Comparison of ENCODE assay signal across 10 cellular contexts in genomic region chr9:136091582-136092352, GRCh38. TPM values are rescaled to one million over a fixed set of nuclear protein-coding genes. Genes with fewer than 3 reads are reported as not detected.
DNase-seq lines count a peak whose midpoint lies in the region; ATAC-seq and TF ChIP-seq lines count a peak whose summit lies in the region.
"Had no signal": no experiment of that assay in that cellular context is flagged by ENCODE, and none has a peak within 500 bp of the region (broad histone marks: within the 10 kb centered on the region; RNA-seq: fewer than 3 reads in every experiment).

No MANE protein-coding gene starts in this region.

- 78 to 81% methylated on average over 20 of the region's 20 CpGs for WGBS in body of pancreas, 2 donors
- 86 to 90% methylated on average over 20 of the region's 20 CpGs for WGBS in lung, 2 donors

- DNase-seq in activated naive CD4-positive, alpha-beta T cell treated with anti-CD3 and anti-CD28 coated beads, Interleukin-2, amount 10 ng/mL, durations not matched to agents 7 days and 5 days = no peak
- DNase-seq in body of pancreas = peak in 2 of 4 donors; percentile 56 to 58
- DNase-seq in lung (ENCODE audit: low spot score) = no peak
- DNase-seq in type B pancreatic cell (ENCODE audit: extremely low spot score, unreplicated experiment) = no peak
- DNase-seq in activated gamma-delta T cell (lab: John Stamatoyannopoulos, UW) = no peak
- no peak for DNase-seq in RPMI8226
- no peak for DNase-seq in GF-D8 (lab: John Stamatoyannopoulos, UW)
- DNase-seq: NCI-H82 had no signal

- peaks cover 75% of the 10 kb centered on the region for H3K4me1 ChIP-seq in body of pancreas
- H3K4me1 ChIP-seq in lung (ENCODE audit: control insufficient read depth in 2 of 2, insufficient read depth in 2 of 2, low read length in 2 of 2) = peaks cover 0 to 17% of the 10 kb centered on the region in 2 donors

- H3K4me3 ChIP-seq in body of pancreas (no peak overlapping the region), lung (no peak overlapping the region)

- no peak for TF ChIP-seq CTCF in body of pancreas (IDR thresholded peaks at IDR 0.05)
- no peak for TF ChIP-seq CTCF in lung (IDR thresholded peaks at IDR 0.05; ENCODE audit: control extremely low read depth, extremely low read depth)
- no peak for TF ChIP-seq CTCF in type B pancreatic cell (conservative IDR thresholded peaks at IDR 0.05)

- CTCF ChIA-PET in activated naive CD4-positive, alpha-beta T cell treated with anti-CD3 and anti-CD28 coated beads, Interleukin-2, amount 10 ng/mL, durations not matched to agents 7 days and 5 days (lab: Charles Lee) = interaction anchor here (5.3 kb wide), 1 partner anchor 31 kb away, joined by 48 read pairs; no protein-coding TSS in a partner anchor

- H3K27me3 Mint-ChIP-seq in activated naive CD4-positive, alpha-beta T cell treated with anti-CD3 and anti-CD28 coated beads, Interleukin-2, amount 50 U/mL, for 24 hours = no peaks in the 10 kb centered on the region
- H3K27me3 Mint-ChIP-seq in activated naive CD4-positive, alpha-beta T cell treated with anti-CD3 and anti-CD28 coated beads, Interleukin-2, amount 10 ng/mL, durations not matched to agents 7 days and 5 days = peaks cover 45% of the 10 kb centered on the region
- no peaks in the 10 kb centered on the region for H3K27me3 Mint-ChIP-seq in type B pancreatic cell

- TF ChIP-seq POLR2A in body of pancreas (IDR thresholded peaks at IDR 0.05) = peak in 1 of 3 donors; percentile 14

- ATAC-seq in body of pancreas = no peak
- no peak for ATAC-seq in lung (ENCODE audit: insufficient read depth, low FRiP score)

- H3K36me3 ChIP-seq in body of pancreas (replicated peaks in 1 of 2; ENCODE audit: insufficient read depth in 1 of 2, low read depth in 2 of 2) = no peaks in the 10 kb centered on the region
- H3K36me3 ChIP-seq in lung (ENCODE audit: control insufficient read depth in 2 of 2, insufficient read depth in 2 of 2, low read length in 2 of 2) = peaks cover 0 to 6% of the 10 kb centered on the region in 2 donors

- H3K27ac Mint-ChIP-seq in activated naive CD4-positive, alpha-beta T cell treated with anti-CD3 and anti-CD28 coated beads, Interleukin-2, amount 50 U/mL, for 24 hours = peak overlapping the region; percentile 76
- H3K27ac Mint-ChIP-seq in activated naive CD4-positive, alpha-beta T cell treated with anti-CD3 and anti-CD28 coated beads, Interleukin-2, amount 10 ng/mL, durations not matched to agents 7 days and 5 days = no peak overlapping the region
- peak overlapping the region; percentile 77 for H3K27ac Mint-ChIP-seq in type B pancreatic cell
- H3K27ac Mint-ChIP-seq: activated T-helper 1 cell treated with anti-CD3 and anti-CD28 coated beads, Interleukin-12 subunit alpha, Interleukin-12 subunit beta, Interleukin-2, Interleukin-4 antibody, amounts not matched to agents 30 ng/mL and 10 ng/mL and 1 ng/mL, durations not matched to agents 14 hours and 24 hours and 36 hours had no signal

- no peak overlapping the region for H3K4me3 Mint-ChIP-seq in activated naive CD4-positive, alpha-beta T cell treated with anti-CD3 and anti-CD28 coated beads, Interleukin-2, amount 50 U/mL, for 24 hours
- no peak overlapping the region for H3K4me3 Mint-ChIP-seq in activated naive CD4-positive, alpha-beta T cell treated with anti-CD3 and anti-CD28 coated beads, Interleukin-2, amount 10 ng/mL, durations not matched to agents 7 days and 5 days
- peak overlapping the region; percentile 78 for H3K4me3 Mint-ChIP-seq in type B pancreatic cell

- H3K9me3 Mint-ChIP-seq in activated naive CD4-positive, alpha-beta T cell treated with anti-CD3 and anti-CD28 coated beads, Interleukin-2, amount 50 U/mL, for 24 hours = no peaks in the 10 kb centered on the region
- no peaks in the 10 kb centered on the region for H3K9me3 Mint-ChIP-seq in activated naive CD4-positive, alpha-beta T cell treated with anti-CD3 and anti-CD28 coated beads, Interleukin-2, amount 10 ng/mL, durations not matched to agents 7 days and 5 days
- H3K9me3 Mint-ChIP-seq in type B pancreatic cell = no peaks in the 10 kb centered on the region
- H3K9me3 Mint-ChIP-seq: activated T-helper 1 cell treated with anti-CD3 and anti-CD28 coated beads, Interleukin-12 subunit alpha, Interleukin-12 subunit beta, Interleukin-2, Interleukin-4 antibody, amounts not matched to agents 30 ng/mL and 10 ng/mL and 1 ng/mL, durations not matched to agents 14 hours and 24 hours and 36 hours had no signal

- H3K27ac ChIP-seq in body of pancreas (peak overlapping the region; percentile 49 to 88 (median 53)), lung (ENCODE audit: low read depth in 1 of 2, low read length in 1 of 2) (peak overlapping the region; percentile 44 to 51)

- no peaks in the 10 kb centered on the region for H3K27me3 ChIP-seq in body of pancreas
- H3K27me3 ChIP-seq in lung (ENCODE audit: control insufficient read depth, insufficient read depth) = no peaks in the 10 kb centered on the region

- peaks cover 15% of the 10 kb centered on the region for H3K4me1 Mint-ChIP-seq in activated naive CD4-positive, alpha-beta T cell treated with anti-CD3 and anti-CD28 coated beads, Interleukin-2, amount 50 U/mL, for 24 hours
- H3K4me1 Mint-ChIP-seq in activated naive CD4-positive, alpha-beta T cell treated with anti-CD3 and anti-CD28 coated beads, Interleukin-2, amount 10 ng/mL, durations not matched to agents 7 days and 5 days = peaks cover 21% of the 10 kb centered on the region
- peaks cover 20% of the 10 kb centered on the region for H3K4me1 Mint-ChIP-seq in type B pancreatic cell (ENCODE audit: unreplicated experiment)

- intact Hi-C loops in body of pancreas (cut with DNase I) = loop anchor here (5.0 kb wide), 1 partner anchor 34 kb away; no protein-coding TSS in a partner anchor

- no peaks in the 10 kb centered on the region for H3K36me3 Mint-ChIP-seq in activated naive CD4-positive, alpha-beta T cell treated with anti-CD3 and anti-CD28 coated beads, Interleukin-2, amount 50 U/mL, for 24 hours
- no peaks in the 10 kb centered on the region for H3K36me3 Mint-ChIP-seq in activated naive CD4-positive, alpha-beta T cell treated with anti-CD3 and anti-CD28 coated beads, Interleukin-2, amount 10 ng/mL, durations not matched to agents 7 days and 5 days
- no peaks in the 10 kb centered on the region for H3K36me3 Mint-ChIP-seq in type B pancreatic cell

- no peaks in the 10 kb centered on the region for H3K9me3 ChIP-seq in body of pancreas
- no peaks in the 10 kb centered on the region for H3K9me3 ChIP-seq in lung (ENCODE audit: control insufficient read depth in 2 of 2, insufficient read depth in 1 of 2, low read length in 1 of 2)

RNA-seq across cellular contexts. Expression of gene NACC2, which starts 3.3 kb away (rescaled TPM):
- 10 to 100 TPM; 16.6 to 21.1 TPM for total RNA-seq in body of pancreas
- 10 to 100 TPM in 1 of 2 donors, 1 to 10 TPM in 1; 5.9 to 32.7 TPM for total RNA-seq in lung
- 10 to 100 TPM in 1 of 2 donors, 1 to 10 TPM in 1; 9.1 to 12.0 TPM for polyA plus RNA-seq in lung
- total RNA-seq in type B pancreatic cell (ENCODE audit: low replicate concordance) = 9.3 and 15.1 TPM in 2 replicates

RNA-seq across cellular contexts. Expression of gene TMEM250, which starts 26.9 kb away (rescaled TPM):
- total RNA-seq in body of pancreas (10 to 100 TPM; 21.3 to 47.1 TPM), lung (10 to 100 TPM; 13.0 to 47.9 TPM), type B pancreatic cell (ENCODE audit: low replicate concordance) (37.9 and 53.7 TPM in 2 replicates)
- polyA plus RNA-seq in lung = 10 to 100 TPM; 18.6 to 35.8 TPM
